In genomic region chr15:24857094-24857437, GRCh38 we compare ENCODE assay signal across 17 cellular contexts.
DNase-seq lines count a peak whose midpoint lies in the region; ATAC-seq and TF ChIP-seq lines count a peak whose summit lies in the region.
"Had no signal": no experiment of that assay in that cellular context is flagged by ENCODE, and none has a peak within 500 bp of the region (broad histone marks: within the 10 kb centered on the region; RNA-seq: fewer than 3 reads in every experiment).

No MANE protein-coding gene starts in this region.

- no peak overlapping the region for H2AK5ac ChIP-seq in IMR-90 (ENCODE audit: low read depth, low read length)

- no peak overlapping the region for H3K4ac ChIP-seq in IMR-90 (ENCODE audit: low read depth, low read length)

- no peaks in the 10 kb centered on the region for H3K9me1 ChIP-seq in IMR-90 (ENCODE audit: insufficient read depth, low read length)

- H3K4me2 ChIP-seq in IMR-90 (ENCODE audit: low read depth, low read length), result peak overlapping the region; percentile 79; the same call in 1 of the 2 replicates

- H3K36me3 ChIP-seq in IMR-90 (ENCODE audit: control insufficient read depth, insufficient read depth, low read length) (no peaks in the 10 kb centered on the region), ectodermal cell (ENCODE audit: control insufficient read depth, insufficient read depth, low read length) (no peaks in the 10 kb centered on the region), iPS-18a (ENCODE audit: control insufficient read depth, low read depth, low read length) (no peaks in the 10 kb centered on the region), stomach smooth muscle (ENCODE audit: control insufficient read depth in 2 of 2, insufficient read depth in 2 of 2, low read length in 2 of 2) (no peaks in the 10 kb centered on the region)
- H3K36me3 ChIP-seq: neutrophil, tibial nerve had no signal

- H2AK9ac ChIP-seq in IMR-90 (replicated peaks; ENCODE audit: low read depth, low read length, poor library complexity), result no peak overlapping the region

- 0 out of 4 replicates have a peak, but pooled peaks cover 0 to 5% of the 10 kb centered on the region in 2 experiments for H3K79me1 ChIP-seq in IMR-90 (ENCODE audit: low read depth in 1 of 2, low read length in 2 of 2)

- H3K18ac ChIP-seq in IMR-90 (ENCODE audit: low read depth, low read length), result no peak overlapping the region; the same call in 1 of the 2 replicates

- H3K4me1 ChIP-seq in IMR-90 (ENCODE audit: control insufficient read depth, insufficient read depth, low read length) (peaks cover 4% of the 10 kb centered on the region; the same call in 1 of the 2 replicates), ectodermal cell (ENCODE audit: control insufficient read depth, insufficient read depth, low read length) (peaks cover under 1% of the 10 kb centered on the region), iPS-18a (ENCODE audit: control insufficient read depth, low read depth, low read length) (peaks cover 22% of the 10 kb centered on the region), stomach smooth muscle (ENCODE audit: control insufficient read depth, insufficient read depth, low read length) (no peaks in the 10 kb centered on the region)
- H3K4me1 ChIP-seq: Caco-2, tibial nerve had no signal

- peak overlapping the region; percentile 75; the same call in 1 of the 2 replicates for H3K23ac ChIP-seq in IMR-90 (ENCODE audit: low read depth, low read length)

- TF ChIP-seq POLR2A in IMR-90 (IDR thresholded peaks at IDR 0.05; ENCODE audit: low read depth, low read length), result no peak

- H2AFZ ChIP-seq in IMR-90 (replicated peaks; ENCODE audit: low read length, poor library complexity), result no peak overlapping the region

- peak overlapping the region; percentile 94 for H3K9ac ChIP-seq in IMR-90 (ENCODE audit: low read depth, low read length)
- peak overlapping the region; percentile 73 for H3K9ac ChIP-seq in iPS-18a (ENCODE audit: low read length)
- H3K9ac ChIP-seq in stomach smooth muscle (ENCODE audit: low read length in 2 of 2), result no peak overlapping the region

- H4K20me1 ChIP-seq in IMR-90 (ENCODE audit: insufficient read depth, low read length), result no peaks in the 10 kb centered on the region

- H4K5ac ChIP-seq in IMR-90 (ENCODE audit: low read depth, low read length), result no peak overlapping the region

- no peak for TF ChIP-seq RAD21 in IMR-90 (IDR thresholded peaks at IDR 0.05; ENCODE audit: low read length)

- BruUV-seq in IMR-90 (replicated peaks; lab: Mats Ljungman, UMichigan), result no TSS peak

- CTCF ChIA-PET in IMR-90 (lab: Yijun Ruan, JAX), result no interaction called here

- H2BK20ac ChIP-seq in IMR-90 (ENCODE audit: low read depth, low read length), result no peak overlapping the region

- WGBS in IMR-90 (ENCODE audit: extremely low coverage in 2 of 2, insufficient read length in 1 of 2), 2 experiments, result 20% methylated on average over 1 of the region's 4 CpGs; no CpG with 5 or more reads in 1 of the 2 experiments
- 42 to 51% methylated on average over 3 of the region's 4 CpGs for WGBS in ectodermal cell, 2 experiments

- 0 out of 2 replicates have a peak overlapping the region, but pooled peaks have one; percentile 15 for H4K91ac ChIP-seq in IMR-90 (ENCODE audit: insufficient read depth, low read depth, low read length)

- H3K4me3 ChIP-seq in IMR-90 (ENCODE audit: insufficient read depth, low read depth, low read length) (peak overlapping the region; percentile 89), ectodermal cell (ENCODE audit: insufficient read depth, low read depth, low read length) (peak overlapping the region; percentile 49), iPS-18a (ENCODE audit: low read length) (peak overlapping the region; percentile 55), stomach smooth muscle (ENCODE audit: low read length in 2 of 2) (peak overlapping the region; percentile 30 to 52)
- H3K4me3 ChIP-seq: tibial nerve had no signal

- H3K27ac ChIP-seq in IMR-90 (ENCODE audit: insufficient read depth, low read length) (peak overlapping the region; percentile 13; the same call in 1 of the 2 replicates), ectodermal cell (ENCODE audit: insufficient read depth, low read depth, low read length, poor library complexity, severe bottlenecking) (peak overlapping the region; percentile 56), iPS-18a (ENCODE audit: low read length) (peak overlapping the region; percentile 79), stomach smooth muscle (ENCODE audit: low read length) (no peak overlapping the region)
- H3K27ac ChIP-seq: neutrophil, tibial nerve had no signal

- POLR2A ChIA-PET in IMR-90 (lab: Charles Lee; ENCODE audit: unreplicated experiment), result no interaction called here

- H3K27me3 ChIP-seq in IMR-90 (ENCODE audit: control insufficient read depth, insufficient read depth, low read length), result no peaks in the 10 kb centered on the region
- H3K27me3 ChIP-seq in ectodermal cell (ENCODE audit: control insufficient read depth, insufficient read depth, low read length, poor library complexity, severe bottlenecking), result no peaks in the 10 kb centered on the region
- no peaks in the 10 kb centered on the region for H3K27me3 ChIP-seq in iPS-18a (ENCODE audit: control insufficient read depth, insufficient read depth, low read length)
- peaks cover 0 to 3% of the 10 kb centered on the region in 2 donors for H3K27me3 ChIP-seq in stomach smooth muscle (ENCODE audit: control insufficient read depth in 1 of 2, insufficient read depth in 2 of 2, low read length in 2 of 2)
- H3K27me3 ChIP-seq: neutrophil, tibial nerve had no signal

- peak; percentile 15 for DNase-seq in IMR-90
- DNase-seq in AG08396 (ENCODE audit: low spot score), result no peak
- no peak for DNase-seq in hypothalamus (lab: John Stamatoyannopoulos, UW)
- DNase-seq: activated CD4-positive, alpha-beta T cell treated with anti-CD3 and anti-CD28 coated beads for 48 hours; Caco-2; effector memory CD8-positive, alpha-beta T cell; Kasumi-1; kidney glomerular epithelial cell; NCI-H1092 treated with DMSO at 0.1 percent for 48 hours; NCI-H526 treated with DMSO at 0.1 percent for 48 hours had no signal

- peak overlapping the region; percentile 99 for H2BK5ac ChIP-seq in IMR-90 (ENCODE audit: low read depth, low read length, poor library complexity, severe bottlenecking)

- dilution Hi-C loops in IMR-90 (cut with HindIII; ENCODE audit: low sequenced_read_pairs, unreplicated experiment), result no loop called here

- H2BK120ac ChIP-seq in IMR-90 (ENCODE audit: low read depth, low read length), result no peak overlapping the region

- 0 out of 2 replicates have a peak, but pooled peaks cover 4% of the 10 kb centered on the region for H3K9me3 ChIP-seq in IMR-90 (ENCODE audit: control insufficient read depth, insufficient read depth, low read length)
- H3K9me3 ChIP-seq in ectodermal cell (ENCODE audit: control insufficient read depth, low read length), result no peaks in the 10 kb centered on the region
- peaks cover 3% of the 10 kb centered on the region for H3K9me3 ChIP-seq in iPS-18a (ENCODE audit: control insufficient read depth, low read depth, low read length)
- H3K9me3 ChIP-seq in stomach smooth muscle (ENCODE audit: control insufficient read depth in 2 of 2, low read length in 2 of 2), result peaks cover 0 to 2% of the 10 kb centered on the region in 2 donors
- H3K9me3 ChIP-seq: neutrophil, tibial nerve had no signal

- no peak overlapping the region for H3K56ac ChIP-seq in IMR-90 (ENCODE audit: extremely low read depth, insufficient read depth, low read length)

- in situ Hi-C loops in IMR-90 (cut with MboI; ENCODE audit: low sequenced_read_pairs), result no loop called here

- no peak for TF ChIP-seq CTCF in IMR-90 (conservative IDR thresholded peaks at IDR 0.05; ENCODE audit: low read depth, low read length)

- ATAC-seq in IMR-90 (ENCODE audit: low read depth) (no peak), HG03039 (IDR thresholded peaks at IDR 0.05; ENCODE audit: unreplicated experiment) (no peak)
- ATAC-seq: effector memory CD8-positive, alpha-beta T cell; stimulated activated effector memory CD8-positive, alpha-beta T cell treated with anti-CD3 and anti-CD28 coated beads, Interleukin-12 subunit alpha, Interleukin-12 subunit beta, amount 100 ng/mL, for 72 hours had no signal

- no peak overlapping the region for H4K8ac ChIP-seq in IMR-90 (ENCODE audit: low read depth in 2 of 2, low read length in 2 of 2)

- no peak overlapping the region for H3K14ac ChIP-seq in IMR-90 (replicated peaks; ENCODE audit: low read depth, low read length)

- H2BK15ac ChIP-seq in IMR-90 (ENCODE audit: low read depth, low read length), result no peak overlapping the region

- intact Hi-C loops in IMR-90 (cut with micrococcal nuclease), result loop anchor here (2.0 kb wide), 1 partner anchor 100 kb away; no protein-coding TSS in a partner anchor

TF ChIP-seq in IMR-90, 13 proteins besides CTCF, POLR2A, EP300 and RAD21 (continues in another document):
- TF ChIP-seq CEBPB (IDR thresholded peaks at IDR 0.05; ENCODE audit: low read depth, low read length), result no peak
- no peak for TF ChIP-seq FOS (IDR thresholded peaks at IDR 0.05; ENCODE audit: low read depth, low read length)
- TF ChIP-seq USF2 (IDR thresholded peaks at IDR 0.05; ENCODE audit: low read depth, low read length), result no peak
- no peak for TF ChIP-seq BHLHE40 (IDR thresholded peaks at IDR 0.05; ENCODE audit: low read depth, low read length)
- no peak for TF ChIP-seq RCOR1 (IDR thresholded peaks at IDR 0.05; ENCODE audit: insufficient replicate concordance, low read length)
- no peak for TF ChIP-seq MAZ (IDR thresholded peaks at IDR 0.05; ENCODE audit: borderline replicate concordance, low read depth, low read length)
- TF ChIP-seq RFX5 (IDR thresholded peaks at IDR 0.05; ENCODE audit: low read depth, low read length), result no peak
- TF ChIP-seq NFE2L2 (IDR thresholded peaks at IDR 0.05; ENCODE audit: low read depth, low read length), result no peak
- no peak for TF ChIP-seq ELK1 (IDR thresholded peaks at IDR 0.05; ENCODE audit: borderline replicate concordance, low read depth, low read length)
- no peak for TF ChIP-seq MAFK (IDR thresholded peaks at IDR 0.05; ENCODE audit: low read depth, low read length)

Comparison
In these comparisons a context has a peak if more than half of its experiments do, and no peak if none do; other contexts are left out.
1. H3K9ac ChIP-seq: peak in IMR-90 (single experiment) and iPS-18a (single experiment); none in stomach smooth muscle (0 of 2).
2. Peak in every context shown above with its lines, with median percentiles within 50 percentile points of each other: H3K4me3 ChIP-seq.